15 cellular contexts compared by ENCODE assay signal in genomic region chr7:77245015-77245755, GRCh38. TPM values are rescaled to one million over a fixed set of nuclear protein-coding genes. Genes with fewer than 3 reads are reported as not detected.
A peak's percentile ranks its signal among the peaks of the same experiment; 100 is the strongest.
DNase-seq lines count a peak whose midpoint lies in the region; ATAC-seq and TF ChIP-seq lines count a peak whose summit lies in the region.
"Had no signal": no experiment of that assay in that cellular context is flagged by ENCODE, and none has a peak within 500 bp of the region (broad histone marks: within the 10 kb centered on the region; RNA-seq: fewer than 3 reads in every experiment).

No MANE protein-coding gene starts in this region.

- H2AK5ac ChIP-seq in neuronal stem cell (ENCODE audit: low read depth, low read length), result no peak overlapping the region

- H3K36me3 ChIP-seq in heart right ventricle (peaks cover 0 to 9% (median 0%) of the 10 kb centered on the region in 9 donors), neuronal stem cell (replicated peaks in 1 of 2; ENCODE audit: control insufficient read depth in 2 of 2, insufficient read depth in 2 of 2, low read length in 2 of 2) (no peaks in the 10 kb centered on the region)
- H3K36me3 ChIP-seq: SJCRH30 had no signal

- H3K18ac ChIP-seq in neuronal stem cell (ENCODE audit: low read length), result no peak overlapping the region

- H3K4me2 ChIP-seq in neuronal stem cell (ENCODE audit: insufficient read depth, low read length, poor library complexity, severe bottlenecking), result no peak overlapping the region

- no peaks in the 10 kb centered on the region for H3K79me1 ChIP-seq in neuronal stem cell (ENCODE audit: low read depth, low read length)

- H2BK12ac ChIP-seq in neuronal stem cell (ENCODE audit: low read length), result no peak overlapping the region

- H3K23ac ChIP-seq in neuronal stem cell (ENCODE audit: low read depth, low read length, poor library complexity), result no peak overlapping the region

- H4K91ac ChIP-seq in neuronal stem cell (ENCODE audit: low read depth, low read length, poor library complexity), result no peak overlapping the region

- peak; percentile 75 for DNase-seq in Right ventricle myocardium inferior (ENCODE audit: missing footprints)
- no peak for DNase-seq in cardiac septum (ENCODE audit: low spot score)
- peak in 1 of 2 donors; percentile 34 for DNase-seq in heart right ventricle
- no peak for DNase-seq in neuronal stem cell (ENCODE audit: low spot score)
- DNase-seq in NCI-H1092 (lab: John Stamatoyannopoulos, UW), result no peak
- DNase-seq in GM03348 (ENCODE audit: low spot score), result no peak
- DNase-seq: activated naive CD4-positive, alpha-beta T cell treated with anti-CD3 and anti-CD28 coated beads, Interleukin-2, amount 10 ng/mL, durations not matched to agents 7 days and 5 days; effector CD8-positive, alpha-beta T cell; NCI-H1092 treated with DMSO at 0.1 percent for 48 hours; NK-92 treated with Interleukin-12 subunit alpha and Interleukin-12 subunit beta, amount 100 ng/mL, for 24 hours; SJCRH30; stimulated activated CD4-positive, alpha-beta T cell treated with anti-CD3 and anti-CD28 coated beads, Interleukin-2, amount 100 ng/mL, for 48 hours had no signal

- H3K9me3 ChIP-seq in heart right ventricle, result no peaks in the 10 kb centered on the region
- no peaks in the 10 kb centered on the region for H3K9me3 ChIP-seq in neuronal stem cell (replicated peaks in 1 of 2; ENCODE audit: control insufficient read depth in 2 of 2, insufficient read depth in 1 of 2, low read depth in 1 of 2, low read length in 2 of 2)
- H3K9me3 ChIP-seq: SJCRH30 had no signal

- intact Hi-C loops in Right ventricle myocardium inferior (cut with DNase I), result loop anchor here (5.0 kb wide), 1 partner anchor 123 kb away; the partner anchor contains the start of gene CCDC146
- intact Hi-C loops in cardiac septum (cut with DNase I), result loop anchor here (5.0 to 10.0 kb wide), 2 partner anchors 87 to 120 kb away; partner anchors contain the start of gene CCDC146
- intact Hi-C loops in heart right ventricle (cut with DNase I), result loop anchor here in 9 of 10 donors (5.0 to 10.0 kb wide), 5 partner anchors 80 to 120 kb away; partner anchors contain the start of gene CCDC146 (in 3 of the 9)

- ATAC-seq in Right ventricle myocardium inferior (peak; percentile 90), heart right ventricle (peak; percentile 62 to 92 (median 77)), GM19397 (IDR thresholded peaks at IDR 0.05; ENCODE audit: unreplicated experiment) (no peak), GM21367 (IDR thresholded peaks at IDR 0.05; ENCODE audit: unreplicated experiment) (no peak)

- TF ChIP-seq CTCF in heart right ventricle (IDR thresholded peaks at IDR 0.05), result no peak

- H3K27ac ChIP-seq in heart right ventricle, result peak overlapping the region in 5 of 10 donors; percentile 5 to 32 (median 18)
- H3K27ac ChIP-seq in neuronal stem cell (replicated peaks; ENCODE audit: low read length), result no peak overlapping the region
- H3K27ac ChIP-seq: SJCRH30 had no signal

- no peak overlapping the region for H2BK15ac ChIP-seq in neuronal stem cell (ENCODE audit: low read length)

- no peak overlapping the region for H3K4ac ChIP-seq in neuronal stem cell (ENCODE audit: low read length)

- peaks cover 0 to 45% (median 15%) of the 10 kb centered on the region in 9 donors for H3K4me1 ChIP-seq in heart right ventricle
- H3K4me1 ChIP-seq in neuronal stem cell (ENCODE audit: control insufficient read depth in 2 of 2, insufficient read depth in 1 of 2, low read depth in 1 of 2, low read length in 2 of 2), result peaks cover 0 to 3% of the 10 kb centered on the region in 2 donors
- H3K4me1 ChIP-seq: SJCRH30 had no signal

- H2BK5ac ChIP-seq in neuronal stem cell (ENCODE audit: low read length), result no peak overlapping the region

- peak overlapping the region; percentile 1 for H2AFZ ChIP-seq in neuronal stem cell (ENCODE audit: low read length)

- H4K8ac ChIP-seq in neuronal stem cell (ENCODE audit: low read depth, low read length), result no peak overlapping the region

- no peak overlapping the region for H3K14ac ChIP-seq in neuronal stem cell (ENCODE audit: low read length)

- H3K4me3 ChIP-seq in heart right ventricle (peak overlapping the region in 1 of 10 donors; percentile 21), neuronal stem cell (ENCODE audit: low read length in 2 of 2) (no peak overlapping the region)
- H3K4me3 ChIP-seq: SJCRH30 had no signal

- no peak overlapping the region for H2BK120ac ChIP-seq in neuronal stem cell (ENCODE audit: low read depth, low read length)

- H3K9ac ChIP-seq in neuronal stem cell (ENCODE audit: low read depth, low read length, poor library complexity), result no peak overlapping the region

- H3K27me3 ChIP-seq in heart right ventricle (no peaks in the 10 kb centered on the region), neuronal stem cell (ENCODE audit: control insufficient read depth in 3 of 3, insufficient read depth in 3 of 3, low read depth in 1 of 3, low read length in 3 of 3) (no peaks in the 10 kb centered on the region)
- H3K27me3 ChIP-seq: SJCRH30 had no signal

- 31 to 43% methylated on average over 7 of the region's 7 CpGs for WGBS in heart right ventricle, 2 donors
- no CpG with 5 or more reads among the region's 7 CpGs for WGBS in neuronal stem cell (ENCODE audit: extremely low coverage in 2 of 2, insufficient read length in 2 of 2, insufficient replicate concordance in 1 of 2), 2 donors

RNA-seq across cellular contexts. Expression of gene FGL2, which starts 45.6 kb away (rescaled TPM):
- total RNA-seq in Right ventricle myocardium inferior, result 13.0 TPM
- 6.0 TPM for total RNA-seq in cardiac septum
- total RNA-seq in heart right ventricle, result 10 to 100 TPM in 5 of 10 donors, 1 to 10 TPM in 5; 5.8 to 41.3 (median 10.1) TPM
- polyA plus RNA-seq in heart right ventricle, result 1 to 10 TPM; 3.4 to 4.5 TPM
- not detected for polyA plus RNA-seq in neuronal stem cell (2013, experiment 1 of 2)
- polyA plus RNA-seq in neuronal stem cell (2013, experiment 2 of 2), result not detected
- total RNA-seq: progenitor cell of endocrine pancreas had no signal

Comparison
In these comparisons a context has a peak if more than half of its experiments do, and no peak if none do; other contexts are left out.
1. ATAC-seq: peak in Right ventricle myocardium inferior (single experiment) and heart right ventricle (8 of 8); none in GM19397 (single experiment) and GM21367 (single experiment).